Comparison of ENCODE assay signal across 23 cellular contexts in genomic region chr22:27961680-27962079, GRCh38. TPM values are rescaled to one million over a fixed set of nuclear protein-coding genes. Genes with fewer than 3 reads are reported as not detected.
A peak's percentile ranks its signal among the peaks of the same experiment; 100 is the strongest.
DNase-seq lines count a peak whose midpoint lies in the region; ATAC-seq, FAIRE-seq and TF ChIP-seq lines count a peak whose summit lies in the region.
"Had no signal": no experiment of that assay in that cellular context is flagged by ENCODE, and none has a peak within 500 bp of the region (broad histone marks: within the 10 kb centered on the region; RNA-seq: fewer than 3 reads in every experiment).

No MANE protein-coding gene starts in this region.

- H2BK15ac ChIP-seq in IMR-90 (ENCODE audit: low read depth, low read length) = no peak overlapping the region

- H3K9me3 ChIP-seq in IMR-90 (ENCODE audit: control insufficient read depth, insufficient read depth, low read length) = no peaks in the 10 kb centered on the region
- no peaks in the 10 kb centered on the region for H3K9me3 ChIP-seq in endothelial cell of umbilical vein (replicated peaks; ENCODE audit: control insufficient read depth, insufficient read depth, low read length)
- no peaks in the 10 kb centered on the region for H3K9me3 ChIP-seq in pancreas
- H3K9me3 ChIP-seq: Caco-2, SJSA1 had no signal

- H2AK9ac ChIP-seq in IMR-90 (replicated peaks; ENCODE audit: low read depth, low read length, poor library complexity) = no peak overlapping the region

- no peak overlapping the region for H3K23ac ChIP-seq in IMR-90 (ENCODE audit: low read depth, low read length)

- H3K79me1 ChIP-seq in IMR-90 (ENCODE audit: low read depth in 1 of 2, low read length in 2 of 2) = no peaks in the 10 kb centered on the region

- DNase-seq in IMR-90 (no peak), endothelial cell of umbilical vein (ENCODE audit: low read depth, low spot score) (no peak), pancreas (no peak), NCI-H1105 treated with DMSO at 0.1 percent for 48 hours (lab: John Stamatoyannopoulos, UW) (no peak), KG1 (lab: John Stamatoyannopoulos, UW) (no peak), GM10266 (ENCODE audit: extremely low spot score) (no peak), SKM-1 (lab: John Stamatoyannopoulos, UW; ENCODE audit: unreplicated experiment) (no peak)
- DNase-seq: Caco-2; CD4-positive, alpha-beta memory T cell; DMS 273 treated with DMSO at 0.1 percent for 48 hours; DMS79 treated with DMSO at 0.1 percent for 48 hours; H9; NCI-H1694; NCI-H2081; NCI-H2171; NCI-H345; NCI-H524; NCI-H774 had no signal

- no peak overlapping the region for H3K4me2 ChIP-seq in IMR-90 (ENCODE audit: low read depth, low read length)
- no peak overlapping the region for H3K4me2 ChIP-seq in endothelial cell of umbilical vein (ENCODE audit: insufficient read depth, low read length)
- H3K4me2 ChIP-seq: BLaER1 treated with 17β-estradiol and CSF1 and Interleukin-3, amounts not matched to agents 10 nM and 100 nM had no signal

- H3K27ac ChIP-seq in IMR-90 (ENCODE audit: insufficient read depth, low read length) (no peak overlapping the region), endothelial cell of umbilical vein (ENCODE audit: insufficient read depth, low read depth, low read length) (no peak overlapping the region), pancreas (peak overlapping the region in 1 of 4 donors; percentile 37)
- H3K27ac ChIP-seq: BLaER1 treated with 17β-estradiol and CSF1 and Interleukin-3, amounts not matched to agents 10 nM and 100 nM; HL-60; SJSA1 had no signal

- intact Hi-C loops in IMR-90 (cut with micrococcal nuclease) (no loop called here), endothelial cell of umbilical vein (cut with micrococcal nuclease) (no loop called here), pancreas (cut with DNase I) (no loop called here)

- H3K4me3 ChIP-seq in IMR-90 (ENCODE audit: insufficient read depth, low read depth, low read length) (no peak overlapping the region), endothelial cell of umbilical vein (replicated peaks in 1 of 3; ENCODE audit: insufficient read depth in 1 of 3, low read depth in 1 of 3, low read length in 3 of 3) (no peak overlapping the region), pancreas (no peak overlapping the region)
- H3K4me3 ChIP-seq: BLaER1 treated with 17β-estradiol and CSF1 and Interleukin-3, amounts not matched to agents 10 nM and 100 nM; GM12878; SJSA1 had no signal

- H3K36me3 ChIP-seq in IMR-90 (ENCODE audit: control insufficient read depth, insufficient read depth, low read length) = no peaks in the 10 kb centered on the region
- no peaks in the 10 kb centered on the region for H3K36me3 ChIP-seq in endothelial cell of umbilical vein (ENCODE audit: control insufficient read depth in 2 of 2, extremely low read depth in 1 of 2, insufficient read depth in 2 of 2, low read length in 2 of 2)
- H3K36me3 ChIP-seq in pancreas = no peaks in the 10 kb centered on the region
- H3K36me3 ChIP-seq: BLaER1 treated with 17β-estradiol and CSF1 and Interleukin-3, amounts not matched to agents 10 nM and 100 nM; SJSA1 had no signal

- in situ Hi-C loops in IMR-90 (cut with MboI; ENCODE audit: low sequenced_read_pairs) = no loop called here

- H3K27me3 ChIP-seq in IMR-90 (ENCODE audit: control insufficient read depth, insufficient read depth, low read length) (no peaks in the 10 kb centered on the region), endothelial cell of umbilical vein (ENCODE audit: control insufficient read depth in 2 of 2, insufficient read depth in 2 of 2, low read length in 2 of 2) (no peaks in the 10 kb centered on the region), pancreas (no peaks in the 10 kb centered on the region)
- H3K27me3 ChIP-seq: BLaER1 treated with 17β-estradiol and CSF1 and Interleukin-3, amounts not matched to agents 10 nM and 100 nM; SJSA1 had no signal

- H3K4ac ChIP-seq in IMR-90 (ENCODE audit: low read depth, low read length) = no peak overlapping the region

- H4K8ac ChIP-seq in IMR-90 (ENCODE audit: low read depth in 2 of 2, low read length in 2 of 2) = no peak overlapping the region

- POLR2A ChIA-PET in IMR-90 (lab: Charles Lee; ENCODE audit: unreplicated experiment) = no interaction called here
- POLR2A ChIA-PET in endothelial cell of umbilical vein (lab: Charles Lee) = no interaction called here

- H2AK5ac ChIP-seq in IMR-90 (ENCODE audit: low read depth, low read length) = no peak overlapping the region

- H3K18ac ChIP-seq in IMR-90 (ENCODE audit: low read depth, low read length) = no peak overlapping the region

- H3K14ac ChIP-seq in IMR-90 (replicated peaks; ENCODE audit: low read depth, low read length) = no peak overlapping the region

- H2BK5ac ChIP-seq in IMR-90 (ENCODE audit: low read depth, low read length, poor library complexity, severe bottlenecking) = no peak overlapping the region

- ATAC-seq in IMR-90 (ENCODE audit: low read depth) (no peak), pancreas (no peak)
- ATAC-seq: GM12878, Panc1 had no signal

- H3K9me1 ChIP-seq in IMR-90 (ENCODE audit: insufficient read depth, low read length) (0 out of 2 replicates have a peak, but pooled peaks cover 2% of the 10 kb centered on the region), endothelial cell of umbilical vein (replicated peaks; ENCODE audit: control insufficient read depth, extremely low read depth, insufficient read depth, low read length) (no peaks in the 10 kb centered on the region)

- H4K91ac ChIP-seq in IMR-90 (ENCODE audit: insufficient read depth, low read depth, low read length) = no peak overlapping the region

- no peaks in the 10 kb centered on the region for H3K79me2 ChIP-seq in endothelial cell of umbilical vein (ENCODE audit: control insufficient read depth, insufficient read depth, low read length)

- dilution Hi-C loops in IMR-90 (cut with HindIII; ENCODE audit: low sequenced_read_pairs, unreplicated experiment) (no loop called here), endothelial cell of umbilical vein (cut with MboI; ENCODE audit: extremely low pct_ligation_motif_present, low sequenced_read_pairs) (no loop called here)

- no peak overlapping the region for H2BK120ac ChIP-seq in IMR-90 (ENCODE audit: low read depth, low read length)

- BruUV-seq in IMR-90 (replicated peaks; lab: Mats Ljungman, UMichigan) (no TSS peak), endothelial cell of umbilical vein (replicated peaks; lab: Mats Ljungman, UMichigan) (no TSS peak)

- no peak overlapping the region for H2BK20ac ChIP-seq in IMR-90 (ENCODE audit: low read depth, low read length)

- TF ChIP-seq CTCF in IMR-90 (conservative IDR thresholded peaks at IDR 0.05; ENCODE audit: low read depth, low read length) (no peak), endothelial cell of umbilical vein (IDR thresholded peaks at IDR 0.05; ENCODE audit: extremely low read depth in 1 of 2, insufficient read depth in 1 of 2, low read depth in 1 of 2, low read length in 2 of 2) (no peak), pancreas (IDR thresholded peaks at IDR 0.05) (no peak), GM10266 (IDR thresholded peaks at IDR 0.05; ENCODE audit: control insufficient read depth, insufficient read depth, low read depth, missing control alignments) (no peak)

- H2AFZ ChIP-seq in IMR-90 (replicated peaks; ENCODE audit: low read length, poor library complexity) (no peak overlapping the region), endothelial cell of umbilical vein (ENCODE audit: low read depth, low read length) (no peak overlapping the region)

- peaks cover 8% of the 10 kb centered on the region for H3K4me1 ChIP-seq in IMR-90 (ENCODE audit: control insufficient read depth, insufficient read depth, low read length)
- H3K4me1 ChIP-seq in endothelial cell of umbilical vein (ENCODE audit: control insufficient read depth, extremely low read depth, insufficient read depth, low read length) = peaks cover 10% of the 10 kb centered on the region
- peaks cover 11 to 14% (median 12%) of the 10 kb centered on the region in 3 donors for H3K4me1 ChIP-seq in pancreas
- H3K4me1 ChIP-seq: BLaER1 treated with 17β-estradiol and CSF1 and Interleukin-3, amounts not matched to agents 10 nM and 100 nM had no signal

- CTCF ChIA-PET in IMR-90 (lab: Yijun Ruan, JAX) (no interaction called here), endothelial cell of umbilical vein (lab: Charles Lee) (interaction anchor here (1.3 kb wide), 1 partner anchor 22 kb away, joined by 4 read pairs; no protein-coding TSS in a partner anchor)

- H3K9ac ChIP-seq in IMR-90 (ENCODE audit: low read depth, low read length) (no peak overlapping the region), endothelial cell of umbilical vein (replicated peaks; ENCODE audit: extremely low read depth, insufficient read depth, low read length) (no peak overlapping the region)
- H3K9ac ChIP-seq: BLaER1 treated with 17β-estradiol and CSF1 and Interleukin-3, amounts not matched to agents 10 nM and 100 nM had no signal

- H3K56ac ChIP-seq in IMR-90 (ENCODE audit: extremely low read depth, insufficient read depth, low read length) = no peak overlapping the region

- TF ChIP-seq RAD21 in IMR-90 (IDR thresholded peaks at IDR 0.05; ENCODE audit: low read length) = no peak

- no peak for TF ChIP-seq POLR2A in IMR-90 (IDR thresholded peaks at IDR 0.05; ENCODE audit: low read depth, low read length)
- no peak for TF ChIP-seq POLR2A in endothelial cell of umbilical vein (IDR thresholded peaks at IDR 0.05; ENCODE audit: low read depth, low read length)

- H4K20me1 ChIP-seq in IMR-90 (ENCODE audit: insufficient read depth, low read length) (no peaks in the 10 kb centered on the region), endothelial cell of umbilical vein (replicated peaks; ENCODE audit: control insufficient read depth, extremely low read depth, insufficient read depth, low read length) (no peaks in the 10 kb centered on the region)
- H4K20me1 ChIP-seq: BLaER1 treated with 17β-estradiol and CSF1 and Interleukin-3, amounts not matched to agents 10 nM and 100 nM had no signal

- WGBS in IMR-90 (ENCODE audit: extremely low coverage in 2 of 2, insufficient read length in 1 of 2), 2 experiments = no CpG with 5 or more reads among the region's 1 CpG
- 41 to 43% methylated on average over 1 of the region's 1 CpG for WGBS in pancreas, 2 donors

- H4K5ac ChIP-seq in IMR-90 (ENCODE audit: low read depth, low read length) = no peak overlapping the region

- FAIRE-seq in endothelial cell of umbilical vein (lab: Jason Lieb, UNC) (peak; percentile 35), pancreas (lab: Jason Lieb, UNC) (peak; percentile 37)
- FAIRE-seq: GM12878 had no signal

RNA-seq across cellular contexts. Expression of gene PITPNB, which starts 42.6 kb away (rescaled TPM):
- 19.7 and 29.2 TPM in 2 replicates for total RNA-seq in IMR-90 (2012; rRNA removed)
- polyA plus RNA-seq in IMR-90 (2012; rRNA removed) = 43.3 and 54.5 TPM in 2 replicates
- polyA plus RNA-seq in IMR-90 (2012; cell fraction: cytosol; rRNA removed) = 12.1 and 20.1 TPM in 2 replicates
- polyA plus RNA-seq in IMR-90 (2012; cell fraction: nucleus; rRNA removed; ENCODE audit: low replicate concordance) = 9.3 and 56.7 TPM in 2 replicates
- total RNA-seq in endothelial cell of umbilical vein = 108 and 109 TPM in 2 replicates
- 26.3 and 29.7 TPM in 2 replicates for polyA plus RNA-seq in endothelial cell of umbilical vein
- polyA plus RNA-seq in endothelial cell of umbilical vein (2011; cell fraction: cytosol; rRNA removed) = 35.6 and 36.6 TPM in 2 replicates
- polyA plus RNA-seq in endothelial cell of umbilical vein (2011; cell fraction: nucleus; rRNA removed) = 57.1 and 71.9 TPM in 2 replicates
- polyA plus RNA-seq in endothelial cell of umbilical vein (2012) = 65.7 and 80.5 TPM in 2 replicates
- polyA minus RNA-seq in endothelial cell of umbilical vein = 51.8 and 62.6 TPM in 2 replicates
- polyA minus RNA-seq in endothelial cell of umbilical vein (2011; cell fraction: cytosol; rRNA and poly(A)+ RNA removed) = 23.5 TPM
- 78.0 and 133 TPM in 2 replicates for polyA minus RNA-seq in endothelial cell of umbilical vein (2011; cell fraction: nucleus; rRNA and poly(A)+ RNA removed)
- 10 to 100 TPM; 20.4 to 38.0 (median 26.9) TPM for total RNA-seq in pancreas
- 10 to 100 TPM; 14.3 to 24.2 TPM for polyA plus RNA-seq in pancreas
